ENCODE assay signal across 8 cellular contexts in the genomic region with DNA sequence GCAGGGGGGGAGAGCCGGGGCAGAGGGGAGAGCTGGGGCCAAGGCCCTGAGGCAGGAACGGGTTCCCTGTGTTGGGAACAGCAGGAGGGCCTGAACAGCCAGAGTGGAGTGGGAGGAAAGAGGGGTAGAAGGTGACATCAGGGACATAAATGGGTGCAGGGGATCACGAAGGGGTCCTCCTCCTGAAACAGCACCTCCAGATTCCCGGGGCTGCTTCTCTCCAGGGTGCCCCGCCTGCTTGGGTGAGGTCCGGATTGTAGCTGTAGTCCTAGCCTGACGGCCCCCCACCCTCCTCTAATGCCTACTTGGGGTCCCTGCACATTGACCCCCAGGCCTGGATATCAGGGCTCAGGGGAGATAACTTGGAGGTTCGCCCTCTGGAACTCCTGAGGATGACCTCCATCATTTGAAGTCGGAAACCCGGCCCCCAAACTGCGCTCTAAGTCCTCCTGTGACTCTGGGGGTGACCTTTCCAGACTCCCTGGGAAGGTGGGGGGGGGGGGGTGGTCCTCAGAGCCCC. TPM values are rescaled to one million over a fixed set of nuclear protein-coding genes. Genes with fewer than 3 reads are reported as not detected.
DNase-seq lines count a peak whose midpoint lies in the region; ATAC-seq and TF ChIP-seq lines count a peak whose summit lies in the region.

No MANE protein-coding gene starts in this region.

- no peaks in the 10 kb centered on the region for H3K9me3 Mint-ChIP-seq in dendritic cell treated with granulocyte-macrophage colony-stimulating factor and Interleukin-4, amounts not matched to agents 40 ng/mL and 50 ng/mL, for 4 days
- no peaks in the 10 kb centered on the region for H3K9me3 Mint-ChIP-seq in neural crest cell

- no peak overlapping the region for H3K27ac ChIP-seq in Karpas-422 (ENCODE audit: low read length)

- no peaks in the 10 kb centered on the region for H3K79me2 ChIP-seq in Karpas-422 (ENCODE audit: low read length)

- no peaks in the 10 kb centered on the region for H3K4me1 ChIP-seq in BE2C
- H3K4me1 ChIP-seq in Karpas-422 (ENCODE audit: low read length) = 0 out of 2 replicates have a peak, but pooled peaks cover 4% of the 10 kb centered on the region

- H3K27ac Mint-ChIP-seq in dendritic cell treated with granulocyte-macrophage colony-stimulating factor and Interleukin-4, amounts not matched to agents 40 ng/mL and 50 ng/mL, for 4 days = no peak overlapping the region
- H3K27ac Mint-ChIP-seq in neural crest cell (ENCODE audit: unreplicated experiment) = no peak overlapping the region

- ATAC-seq in GM19035 (IDR thresholded peaks at IDR 0.05; ENCODE audit: unreplicated experiment) = no peak
- no peak for ATAC-seq in GM18858 (IDR thresholded peaks at IDR 0.05; ENCODE audit: unreplicated experiment)

- no peak overlapping the region; the same call in 1 of the 2 replicates for H3K9ac ChIP-seq in Karpas-422 (ENCODE audit: low read length)

- H3K9me3 ChIP-seq in BE2C = no peaks in the 10 kb centered on the region
- H3K9me3 ChIP-seq in Karpas-422 (ENCODE audit: low read length) = no peaks in the 10 kb centered on the region

- intact Hi-C loops in dendritic cell treated with granulocyte-macrophage colony-stimulating factor and Interleukin-4, amounts not matched to agents 40 ng/mL and 50 ng/mL, for 4 days (cut with micrococcal nuclease) = no loop called here

- POLR2A ChIA-PET in GM10248 (lab: Yijun Ruan, JAX) = no interaction called here

- H4K20me1 ChIP-seq in Karpas-422 (ENCODE audit: insufficient read depth, low read depth, low read length) = 0 out of 2 replicates have a peak, but pooled peaks cover 4% of the 10 kb centered on the region

- DNase-seq in BE2C (no peak), Karpas-422 (no peak), neural crest cell (ENCODE audit: low read depth, low spot score) (no peak), GM10248 (ENCODE audit: extremely low spot score) (no peak), epidermal melanocyte (ENCODE audit: insufficient read length, low spot score) (no peak)

- H3K27me3 Mint-ChIP-seq in dendritic cell treated with granulocyte-macrophage colony-stimulating factor and Interleukin-4, amounts not matched to agents 40 ng/mL and 50 ng/mL, for 4 days = peaks cover 50% of the 10 kb centered on the region
- peaks cover 47% of the 10 kb centered on the region for H3K27me3 Mint-ChIP-seq in neural crest cell (ENCODE audit: low read depth)

- H3K36me3 Mint-ChIP-seq in dendritic cell treated with granulocyte-macrophage colony-stimulating factor and Interleukin-4, amounts not matched to agents 40 ng/mL and 50 ng/mL, for 4 days (ENCODE audit: low read depth) = peaks cover 38% of the 10 kb centered on the region
- H3K36me3 Mint-ChIP-seq in neural crest cell (ENCODE audit: low read depth) = peaks cover 4% of the 10 kb centered on the region

- H3K4me1 Mint-ChIP-seq in dendritic cell treated with granulocyte-macrophage colony-stimulating factor and Interleukin-4, amounts not matched to agents 40 ng/mL and 50 ng/mL, for 4 days (ENCODE audit: low read depth) = peaks cover 14% of the 10 kb centered on the region
- peaks cover 7% of the 10 kb centered on the region for H3K4me1 Mint-ChIP-seq in neural crest cell

- CTCF ChIA-PET in GM10248 (lab: Yijun Ruan, JAX) = interaction anchor here (1.7 kb wide), 1 partner anchor 15 kb away, joined by 7 read pairs; no protein-coding TSS in a partner anchor

- no peaks in the 10 kb centered on the region for H3K9me2 ChIP-seq in Karpas-422 (replicated peaks; ENCODE audit: insufficient read depth, low read length)

- peak overlapping the region; percentile 25; the same call in 1 of the 2 replicates for H3K4me3 ChIP-seq in BE2C (ENCODE audit: low read depth, low read length)
- H3K4me3 ChIP-seq in Karpas-422 (ENCODE audit: low read length) = no peak overlapping the region

- H2AFZ ChIP-seq in Karpas-422 (ENCODE audit: low read length) = no peak overlapping the region

- H3K36me3 ChIP-seq in BE2C = peaks cover 25% of the 10 kb centered on the region
- peaks cover 7% of the 10 kb centered on the region; the same call in 1 of the 2 replicates for H3K36me3 ChIP-seq in Karpas-422 (ENCODE audit: insufficient read depth, low read length)

- peak overlapping the region; percentile 17 for H3K4me3 Mint-ChIP-seq in dendritic cell treated with granulocyte-macrophage colony-stimulating factor and Interleukin-4, amounts not matched to agents 40 ng/mL and 50 ng/mL, for 4 days
- H3K4me3 Mint-ChIP-seq in neural crest cell = peak overlapping the region; percentile 44

- H3K27me3 ChIP-seq in BE2C (peaks cover 17% of the 10 kb centered on the region), Karpas-422 (ENCODE audit: low read length) (no peaks in the 10 kb centered on the region)

- TF ChIP-seq CTCF in BE2C (IDR thresholded peaks at IDR 0.05; ENCODE audit: low read depth, low read length) (no peak), neural crest cell (conservative IDR thresholded peaks at IDR 0.05) (no peak), GM10248 (IDR thresholded peaks at IDR 0.05; ENCODE audit: control extremely low read depth, extremely low read depth, low read depth, missing control alignments) (no peak)

- peak overlapping the region; percentile 40 for H3K4me2 ChIP-seq in Karpas-422 (ENCODE audit: low read depth, low read length, poor library complexity, severe bottlenecking)

RNA-seq across cellular contexts. Expression of gene SCN1B, which starts 0.5 kb away (rescaled TPM):
- polyA plus RNA-seq in BE2C (2012; ENCODE audit: insufficient read depth, insufficient read length, low read depth) = 3.0 TPM
- total RNA-seq in Karpas-422 (2014; rRNA removed; shearing (Covaris generic); ENCODE audit: low replicate concordance) = 0.52 and 0.54 TPM in 2 replicates
- total RNA-seq in neural crest cell = 1.7 and 1.9 TPM in 2 replicates

RNA-seq across cellular contexts. Expression of gene HPN, which starts 11.7 kb away (rescaled TPM):
- polyA plus RNA-seq in BE2C (2012; ENCODE audit: insufficient read depth, insufficient read length, low read depth) = not detected
- total RNA-seq in Karpas-422 (2014; rRNA removed; shearing (Covaris generic); ENCODE audit: low replicate concordance) = 0.11 TPM in 1 of 2 replicates, not detected in the other
- total RNA-seq in neural crest cell = 0.26 and 0.27 TPM in 2 replicates

RNA-seq across cellular contexts. Expression of gene GRAMD1A, which starts 29.7 kb away (rescaled TPM):
- 149 TPM for polyA plus RNA-seq in BE2C (2012; ENCODE audit: insufficient read depth, insufficient read length, low read depth)
- 45.2 and 76.4 TPM in 2 replicates for total RNA-seq in Karpas-422 (2014; rRNA removed; shearing (Covaris generic); ENCODE audit: low replicate concordance)
- 100 and 103 TPM in 2 replicates for total RNA-seq in neural crest cell
